11 cellular contexts compared by ENCODE assay signal in genomic region chr1:206495493-206496046, GRCh38. TPM values are rescaled to one million over a fixed set of nuclear protein-coding genes. Genes with fewer than 3 reads are reported as not detected.
DNase-seq lines count a peak whose midpoint lies in the region; ATAC-seq, FAIRE-seq and TF ChIP-seq lines count a peak whose summit lies in the region.
"Had no signal": no experiment of that assay in that cellular context is flagged by ENCODE, and none has a peak within 500 bp of the region (broad histone marks: within the 10 kb centered on the region; RNA-seq: fewer than 3 reads in every experiment).

No MANE protein-coding gene starts in this region.

- H3K4me3 Mint-ChIP-seq in nephron progenitor cell = no peak overlapping the region
- H3K4me3 Mint-ChIP-seq in activated CD4-positive, alpha-beta T cell treated with anti-CD3 and anti-CD28 coated beads, Interleukin-2, amount 10 ng/mL, durations not matched to agents 24 days and 14 days = no peak overlapping the region
- H3K4me3 Mint-ChIP-seq: activated CD4-positive, alpha-beta T cell treated with anti-CD3 and anti-CD28 coated beads, Interleukin-2, amount 10 ng/mL, durations not matched to agents 7 days and 5 days had no signal

- H3K27me3 ChIP-seq in adipocyte (replicated peaks; ENCODE audit: control insufficient read depth, insufficient read depth, low read length) = no peaks in the 10 kb centered on the region
- H3K27me3 ChIP-seq: ovary had no signal

- H3K27me3 Mint-ChIP-seq in nephron progenitor cell (ENCODE audit: low read depth, poor library complexity) = no peaks in the 10 kb centered on the region
- no peaks in the 10 kb centered on the region for H3K27me3 Mint-ChIP-seq in activated CD4-positive, alpha-beta T cell treated with anti-CD3 and anti-CD28 coated beads, Interleukin-2, amount 10 ng/mL, durations not matched to agents 24 days and 14 days
- H3K27me3 Mint-ChIP-seq: activated CD4-positive, alpha-beta T cell treated with anti-CD3 and anti-CD28 coated beads, Interleukin-2, amount 10 ng/mL, durations not matched to agents 7 days and 5 days had no signal

- peaks cover 33% of the 10 kb centered on the region for H3K36me3 ChIP-seq in adipocyte (ENCODE audit: control insufficient read depth, insufficient read depth, low read length, severe bottlenecking)
- H3K36me3 ChIP-seq: ovary had no signal

- H3K9ac ChIP-seq in adipocyte (ENCODE audit: low read length) = peak overlapping the region; percentile 13

- no peak for TF ChIP-seq POLR2A in GM12892 (IDR thresholded peaks at IDR 0.05; ENCODE audit: low read depth, low read length)

- DNase-seq in adipocyte (ENCODE audit: low read depth) (no peak), nephron progenitor cell (no peak), SHP77 (lab: John Stamatoyannopoulos, UW) (no peak), GM12892 (ENCODE audit: insufficient read length) (no peak)
- DNase-seq in activated CD4-positive, alpha-beta T cell treated with anti-CD3 and anti-CD28 coated beads, Interleukin-2, amount 10 ng/mL, durations not matched to agents 24 days and 14 days = no peak
- DNase-seq in stimulated activated naive CD8-positive, alpha-beta T cell treated with anti-CD3 and anti-CD28 coated beads, Interleukin-15, Interleukin-2, amounts not matched to agents 100 U/mL and 50 U/mL, for 24 hours = no peak
- DNase-seq: activated CD4-positive, alpha-beta T cell treated with anti-CD3 and anti-CD28 coated beads, Interleukin-2, amount 10 ng/mL, durations not matched to agents 7 days and 5 days; caudate nucleus; ovary had no signal

- peak overlapping the region; percentile 79 for H3K27ac Mint-ChIP-seq in nephron progenitor cell
- no peak overlapping the region for H3K27ac Mint-ChIP-seq in activated CD4-positive, alpha-beta T cell treated with anti-CD3 and anti-CD28 coated beads, Interleukin-2, amount 10 ng/mL, durations not matched to agents 24 days and 14 days
- H3K27ac Mint-ChIP-seq: activated CD4-positive, alpha-beta T cell treated with anti-CD3 and anti-CD28 coated beads, Interleukin-2, amount 10 ng/mL, durations not matched to agents 7 days and 5 days had no signal

- no peak for TF ChIP-seq CTCF in nephron progenitor cell (IDR thresholded peaks at IDR 0.05)

- FAIRE-seq in GM12892 (lab: Jason Lieb, UNC) = no peak

- H3K4me1 ChIP-seq in adipocyte (ENCODE audit: control insufficient read depth, insufficient read depth, low read length) = peaks cover 31% of the 10 kb centered on the region

- peaks cover 30% of the 10 kb centered on the region for H3K4me1 Mint-ChIP-seq in nephron progenitor cell
- H3K4me1 Mint-ChIP-seq in activated CD4-positive, alpha-beta T cell treated with anti-CD3 and anti-CD28 coated beads, Interleukin-2, amount 10 ng/mL, durations not matched to agents 24 days and 14 days = peaks cover 16% of the 10 kb centered on the region

- intact Hi-C loops in activated CD4-positive, alpha-beta T cell treated with anti-CD3 and anti-CD28 coated beads, Interleukin-2, amount 10 ng/mL, durations not matched to agents 24 days and 14 days (cut with micrococcal nuclease) = no loop called here

- peak overlapping the region; percentile 8 for H3K4me3 ChIP-seq in adipocyte (ENCODE audit: low read length)
- H3K4me3 ChIP-seq: ovary had no signal

- ATAC-seq in GM18520 (IDR thresholded peaks at IDR 0.05; ENCODE audit: unreplicated experiment) (peak; percentile 9), HG02852 (IDR thresholded peaks at IDR 0.05; ENCODE audit: unreplicated experiment) (peak; percentile 17)
- no peak for ATAC-seq in stimulated activated naive CD8-positive, alpha-beta T cell treated with anti-CD3 and anti-CD28 coated beads, Interleukin-15, Interleukin-2, amounts not matched to agents 100 U/mL and 50 U/mL, for 24 hours

- no peaks in the 10 kb centered on the region for H3K9me3 ChIP-seq in adipocyte (ENCODE audit: control insufficient read depth, low read length)
- H3K9me3 ChIP-seq: ovary had no signal

- no peaks in the 10 kb centered on the region for H3K9me3 Mint-ChIP-seq in nephron progenitor cell
- no peaks in the 10 kb centered on the region for H3K9me3 Mint-ChIP-seq in activated CD4-positive, alpha-beta T cell treated with anti-CD3 and anti-CD28 coated beads, Interleukin-2, amount 10 ng/mL, durations not matched to agents 24 days and 14 days
- H3K9me3 Mint-ChIP-seq: activated CD4-positive, alpha-beta T cell treated with anti-CD3 and anti-CD28 coated beads, Interleukin-2, amount 10 ng/mL, durations not matched to agents 7 days and 5 days had no signal

- H3K36me3 Mint-ChIP-seq in nephron progenitor cell (ENCODE audit: low read depth) = peaks cover 12% of the 10 kb centered on the region
- peaks cover 65% of the 10 kb centered on the region for H3K36me3 Mint-ChIP-seq in activated CD4-positive, alpha-beta T cell treated with anti-CD3 and anti-CD28 coated beads, Interleukin-2, amount 10 ng/mL, durations not matched to agents 24 days and 14 days (ENCODE audit: low read depth)

RNA-seq across cellular contexts. Expression of gene RASSF5, which starts 11.8 kb away (rescaled TPM):
- polyA plus RNA-seq in GM12892 (2012; ENCODE audit: missing spikeins) = 43.0 TPM
- total RNA-seq in activated CD4-positive, alpha-beta T cell treated with anti-CD3 and anti-CD28 coated beads, Interleukin-2, amount 10 ng/mL, durations not matched to agents 24 days and 14 days = 193 and 196 TPM in 2 replicates

RNA-seq across cellular contexts. Expression of gene IKBKE, which starts 25.3 kb away (rescaled TPM):
- 13.8 TPM for polyA plus RNA-seq in GM12892 (2012; ENCODE audit: missing spikeins)
- total RNA-seq in activated CD4-positive, alpha-beta T cell treated with anti-CD3 and anti-CD28 coated beads, Interleukin-2, amount 10 ng/mL, durations not matched to agents 24 days and 14 days = 50.0 and 51.5 TPM in 2 replicates
